1 cellular context compared by ENCODE assay signal in genomic region chr3:127820871-127821853, GRCh38.
TF ChIP-seq lines count a peak whose summit lies in the region.

No MANE protein-coding gene starts in this region.

TF ChIP-seq in GM12878, 131 proteins besides CTCF, POLR2A, EP300 and RAD21 (continued from another document and continues in another):
- TF ChIP-seq ZBTB11 (CRISPR knock-in tag; IDR thresholded peaks at IDR 0.05): no peak
- no peak for TF ChIP-seq KAT2A (conservative IDR thresholded peaks at IDR 0.05; ENCODE audit: control insufficient read depth, low read depth, low read length)
- TF ChIP-seq MYB (IDR thresholded peaks at IDR 0.05; ENCODE audit: borderline replicate concordance, low read depth, low read length): no peak
- no peak for TF ChIP-seq CBX3 (IDR thresholded peaks at IDR 0.05; ENCODE audit: borderline replicate concordance, low read depth)
- TF ChIP-seq REST (IDR thresholded peaks at IDR 0.05; ENCODE audit: low read depth, low read length): no peak
- peak; percentile 31; the same call in 1 of the 2 replicates for TF ChIP-seq YY1 (IDR thresholded peaks at IDR 0.05; ENCODE audit: low read depth, low read length)
- no peak for TF ChIP-seq FOS (IDR thresholded peaks at IDR 0.05; ENCODE audit: borderline replicate concordance, extremely low read depth, insufficient read length)
- 0 out of 2 replicates have a peak, but pooled peaks have one; percentile 49 for TF ChIP-seq MLLT1 (IDR thresholded peaks at IDR 0.05)
- TF ChIP-seq WRNIP1 (IDR thresholded peaks at IDR 0.05; ENCODE audit: borderline replicate concordance, low read depth, low read length): no peak
- TF ChIP-seq HDGF (IDR thresholded peaks at IDR 0.05): no peak
- no peak for TF ChIP-seq MEF2B (IDR thresholded peaks at IDR 0.05; ENCODE audit: partially characterized antibody, poor library complexity, severe bottlenecking)
- no peak for TF ChIP-seq GATAD2B (conservative IDR thresholded peaks at IDR 0.05; ENCODE audit: low read depth)
- no peak for TF ChIP-seq EGR1 (IDR thresholded peaks at IDR 0.05; ENCODE audit: borderline replicate concordance in 1 of 2, low read depth in 2 of 2, low read length in 2 of 2)
- TF ChIP-seq SUZ12 (IDR thresholded peaks at IDR 0.05; ENCODE audit: unreplicated experiment): no peak
- 0 out of 2 replicates have a peak, but pooled peaks have one; percentile 2 for TF ChIP-seq IKZF1 (conservative IDR thresholded peaks at IDR 0.05)
- peak; percentile 41; the same call in 1 of the 2 replicates for TF ChIP-seq ZBTB40 (IDR thresholded peaks at IDR 0.05; ENCODE audit: borderline replicate concordance)
- TF ChIP-seq SKIL (IDR thresholded peaks at IDR 0.05; ENCODE audit: low read depth, poor library complexity, severe bottlenecking): no peak
- 0 out of 4 replicates have a peak, but pooled peaks of 1 of the 2 experiments have one; percentile 12 for TF ChIP-seq IKZF2 (IDR thresholded peaks at IDR 0.05)
- TF ChIP-seq RCOR1 (conservative IDR thresholded peaks at IDR 0.05; ENCODE audit: low read depth, low read length): no peak
- TF ChIP-seq STAT1 (conservative IDR thresholded peaks at IDR 0.05): no peak
- no peak for TF ChIP-seq NFIC (IDR thresholded peaks at IDR 0.05; ENCODE audit: low read depth, low read length)
- no peak for TF ChIP-seq JUND (IDR thresholded peaks at IDR 0.05; ENCODE audit: low read depth, low read length)
- peak; percentile 87 for TF ChIP-seq ZNF687 (IDR thresholded peaks at IDR 0.05)
- TF ChIP-seq MTA3 (IDR thresholded peaks at IDR 0.05; ENCODE audit: borderline replicate concordance, low read length): 0 out of 2 replicates have a peak, but pooled peaks have one; percentile 22
- TF ChIP-seq IRF4 (IDR thresholded peaks at IDR 0.05; ENCODE audit: low read depth, low read length): no peak
- peak; percentile 77 for TF ChIP-seq MXI1 (IDR thresholded peaks at IDR 0.05; ENCODE audit: low read depth, low read length)
- TF ChIP-seq TBL1XR1 (IDR thresholded peaks at IDR 0.05; ENCODE audit: low read depth, low read length): no peak
- no peak for TF ChIP-seq YBX1 (IDR thresholded peaks at IDR 0.05)
- TF ChIP-seq BACH1 (IDR thresholded peaks at IDR 0.05; ENCODE audit: borderline replicate concordance): no peak
- TF ChIP-seq ZNF384 (IDR thresholded peaks at IDR 0.05; ENCODE audit: borderline replicate concordance, low read depth, low read length): no peak
- no peak for TF ChIP-seq CEBPB (IDR thresholded peaks at IDR 0.05; ENCODE audit: borderline replicate concordance in 1 of 2, low read depth in 2 of 2, low read length in 2 of 2)
- TF ChIP-seq RUNX3 (IDR thresholded peaks at IDR 0.05; ENCODE audit: low read length): no peak
- TF ChIP-seq STAT3 (IDR thresholded peaks at IDR 0.05; ENCODE audit: low read depth, low read length): no peak
- TF ChIP-seq ZBTB4 (CRISPR knock-in tag; IDR thresholded peaks at IDR 0.05): no peak
- 0 out of 2 replicates have a peak, but pooled peaks have one; percentile 9 for TF ChIP-seq POLR2AphosphoS2 (IDR thresholded peaks at IDR 0.05; ENCODE audit: low read depth, low read length)
